10 cellular contexts compared by ENCODE assay signal in the genomic region with DNA sequence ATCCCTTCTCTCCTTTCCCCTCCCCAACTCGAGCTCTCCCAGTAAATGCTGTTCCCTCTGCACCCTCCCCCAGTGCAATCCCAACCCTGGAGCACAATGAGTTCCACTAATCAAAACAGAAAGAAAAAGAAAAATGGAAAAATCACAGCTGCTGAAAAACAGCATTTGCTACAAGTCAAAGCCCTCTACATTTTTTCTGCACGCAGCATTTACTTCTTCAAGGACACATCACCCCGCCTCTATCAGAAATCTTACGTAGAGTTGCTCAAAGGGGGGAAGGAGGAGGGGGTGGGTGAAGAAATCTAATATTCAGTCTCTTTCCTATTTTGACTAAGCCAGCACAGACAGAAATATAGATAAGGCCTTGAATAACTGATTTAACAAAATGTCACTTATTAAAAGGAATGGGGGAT. TPM values are rescaled to one million over a fixed set of nuclear protein-coding genes. Genes with fewer than 3 reads are reported as not detected.
A peak's percentile ranks its signal among the peaks of the same experiment; 100 is the strongest.
DNase-seq lines count a peak whose midpoint lies in the region; ATAC-seq and TF ChIP-seq lines count a peak whose summit lies in the region.
"Had no signal": no experiment of that assay in that cellular context is flagged by ENCODE, and none has a peak within 500 bp of the region (broad histone marks: within the 10 kb centered on the region; RNA-seq: fewer than 3 reads in every experiment).

No MANE protein-coding gene starts in this region.

- peak overlapping the region; percentile 27 for H3K4me3 ChIP-seq in AG04450 (ENCODE audit: low read depth, low read length)
- peak overlapping the region; percentile 74 for H3K4me3 ChIP-seq in OCI-LY3 (ENCODE audit: low read length)
- peak overlapping the region; percentile 37 for H3K4me3 ChIP-seq in neural progenitor cell

- H3K9me3 Mint-ChIP-seq in neural progenitor cell: no peaks in the 10 kb centered on the region

- DNase-seq in AG04450 (ENCODE audit: low read depth, low spot score) (peak; percentile 57), fibroblast of peridontal ligament (ENCODE audit: extremely low read depth) (peak; percentile 76), neural progenitor cell (ENCODE audit: low spot score) (no peak), COLO668 (lab: John Stamatoyannopoulos, UW; ENCODE audit: unreplicated experiment) (no peak), NCI-H82 (lab: John Stamatoyannopoulos, UW) (no peak), SW 1271 (lab: John Stamatoyannopoulos, UW) (no peak)
- DNase-seq: DMS 273 treated with DMSO at 0.1 percent for 48 hours, NCI-H2171 treated with DMSO at 0.1 percent for 48 hours had no signal

- CTCF ChIA-PET in AG04450 (lab: Charles Lee): interaction anchor here (0.9 to 5.8 kb wide), 4 partner anchors 91 to 226 kb away, joined by 3 to 37 read pairs (median 8); no protein-coding TSS in a partner anchor

- H3K27me3 Mint-ChIP-seq in neural progenitor cell (ENCODE audit: insufficient read depth, low read depth): peaks cover 2% of the 10 kb centered on the region

- TF ChIP-seq CTCF in AG04450 (IDR thresholded peaks at IDR 0.05; ENCODE audit: low read depth, low read length) (no peak), OCI-LY3 (IDR thresholded peaks at IDR 0.05; ENCODE audit: low read depth, low read length) (no peak), neural progenitor cell (IDR thresholded peaks at IDR 0.05) (no peak)

- H3K27ac ChIP-seq in AG04450 (ENCODE audit: low read depth, low read length): peak overlapping the region; percentile 63
- H3K27ac ChIP-seq in OCI-LY3 (ENCODE audit: low read length): peak overlapping the region; percentile 95
- H3K27ac ChIP-seq in neural progenitor cell: peak overlapping the region; percentile 94

- no peaks in the 10 kb centered on the region for H3K27me3 ChIP-seq in AG04450 (ENCODE audit: control insufficient read depth, insufficient read depth, low read length)
- no peaks in the 10 kb centered on the region for H3K27me3 ChIP-seq in OCI-LY3 (ENCODE audit: low read depth, low read length)
- no peaks in the 10 kb centered on the region for H3K27me3 ChIP-seq in neural progenitor cell

- H3K4me1 ChIP-seq in OCI-LY3 (ENCODE audit: low read length) (peaks cover 61% of the 10 kb centered on the region), neural progenitor cell (peaks cover 53% of the 10 kb centered on the region)

- H4K20me1 ChIP-seq in OCI-LY3 (ENCODE audit: insufficient read depth, low read length) (peaks cover 14% of the 10 kb centered on the region; the same call in 1 of the 2 replicates), neural progenitor cell (ENCODE audit: low read depth) (peaks cover 64% of the 10 kb centered on the region)

- ATAC-seq in HG03460 (IDR thresholded peaks at IDR 0.05; ENCODE audit: unreplicated experiment): no peak

- H3K9me3 ChIP-seq in AG04450 (ENCODE audit: control insufficient read depth, insufficient read depth, low read length) (no peaks in the 10 kb centered on the region), OCI-LY3 (ENCODE audit: insufficient read depth, low read length) (no peaks in the 10 kb centered on the region), neural progenitor cell (ENCODE audit: low read depth) (no peaks in the 10 kb centered on the region)

- H3K4me2 ChIP-seq in OCI-LY3 (ENCODE audit: low read length) (peak overlapping the region; percentile 99), neural progenitor cell (peak overlapping the region; percentile 82)

- H3K36me3 ChIP-seq in OCI-LY3 (replicated peaks; ENCODE audit: low read depth, low read length) (peaks cover 19% of the 10 kb centered on the region), neural progenitor cell (no peaks in the 10 kb centered on the region)

- peaks cover 4% of the 10 kb centered on the region for H3K36me3 Mint-ChIP-seq in neural progenitor cell

- H3K79me2 ChIP-seq in OCI-LY3 (ENCODE audit: low read length): peaks cover 83% of the 10 kb centered on the region
- peaks cover 99% of the 10 kb centered on the region for H3K79me2 ChIP-seq in neural progenitor cell (ENCODE audit: low read depth)

- peak overlapping the region; percentile 68 for H3K4me3 Mint-ChIP-seq in neural progenitor cell

- H3K9ac ChIP-seq in OCI-LY3 (ENCODE audit: low read length) (peak overlapping the region; percentile 76), neural progenitor cell (no peak overlapping the region)

- H3K27ac Mint-ChIP-seq in neural progenitor cell: peak overlapping the region; percentile 55

- H3F3A ChIP-seq in neural progenitor cell (ENCODE audit: low read depth): peaks cover 35% of the 10 kb centered on the region

- H2AFZ ChIP-seq in OCI-LY3 (ENCODE audit: low read depth, low read length) (no peak overlapping the region), neural progenitor cell (replicated peaks) (no peak overlapping the region)

- H3K4me1 Mint-ChIP-seq in neural progenitor cell: peaks cover 61% of the 10 kb centered on the region

- POLR2A ChIA-PET in AG04450 (lab: Yijun Ruan, JAX): interaction anchor here (0.7 to 2.7 kb wide), 2 partner anchors 12 to 35 kb away, joined by 12 to 19 read pairs; partner anchors contain the start of gene TRERF1

RNA-seq across cellular contexts. Expression of gene TRERF1, which starts 10.7 kb away (rescaled TPM):
- polyA plus RNA-seq in AG04450 (2011; rRNA removed): 7.3 and 9.0 TPM in 2 replicates
- polyA minus RNA-seq in AG04450 (2011; rRNA and poly(A)+ RNA removed): 15.2 and 16.8 TPM in 2 replicates
- total RNA-seq in neural progenitor cell (ENCODE audit: low replicate concordance): 8.3 and 12.3 TPM in 2 replicates

Comparison
In these comparisons a context has a peak if more than half of its experiments do, and no peak if none do; other contexts are left out.
1. DNase-seq: peak in AG04450 (single experiment) and fibroblast of peridontal ligament (single experiment); none in neural progenitor cell (single experiment), COLO668 (single experiment), NCI-H82 (single experiment) and SW 1271 (0 of 2).
2. Peak in every context shown above with its lines, with median percentiles within 50 percentile points of each other: H3K27ac ChIP-seq and H3K4me3 ChIP-seq.